Comparison of ENCODE assay signal across 1 cellular context in the genomic region with DNA sequence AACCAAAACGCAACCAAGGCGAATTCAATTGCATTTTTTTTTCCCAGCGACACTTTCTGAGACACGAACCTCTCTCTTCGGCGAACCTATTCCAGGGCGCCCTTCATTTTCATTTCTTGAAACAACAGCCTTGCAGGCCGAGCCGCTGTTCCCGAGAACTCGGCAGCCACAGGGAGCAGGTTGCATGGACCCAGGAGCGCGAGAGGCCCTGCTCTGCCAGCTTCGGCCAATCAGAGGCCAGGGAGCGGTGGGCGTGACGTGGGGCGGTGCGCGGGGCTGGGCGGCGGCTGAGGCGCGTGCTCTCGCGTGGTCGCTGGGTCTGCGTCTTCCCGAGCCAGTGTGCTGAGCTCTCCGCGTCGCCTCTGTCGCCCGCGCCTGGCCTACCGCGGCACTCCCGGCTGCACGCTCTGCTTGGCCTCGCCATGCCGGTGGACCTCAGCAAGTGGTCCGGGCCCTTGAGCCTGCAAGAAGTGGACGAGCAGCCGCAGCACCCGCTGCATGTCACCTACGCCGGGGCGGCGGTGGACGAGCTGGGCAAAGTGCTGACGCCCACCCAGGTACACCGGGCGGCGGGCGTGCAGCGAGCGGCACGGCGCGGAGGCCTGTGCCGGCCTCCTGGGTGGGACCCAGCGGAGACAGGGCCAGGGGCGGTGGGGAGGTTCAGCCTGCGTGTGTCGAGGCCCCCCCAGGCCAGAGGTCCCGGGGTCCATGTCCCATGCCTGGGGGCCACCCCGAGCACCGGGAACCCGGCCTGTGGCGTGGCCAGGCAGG.
A peak's percentile ranks its signal among the peaks of the same experiment; 100 is the strongest.
TF ChIP-seq lines count a peak whose summit lies in the region.

Gene PEBP1 (plus strand): TSS at position 337 of the 771 bp plus-strand sequence. CDS start 86 bp downstream, at position 423.

TF ChIP-seq in K562, 482 proteins besides CTCF, POLR2A, EP300 and RAD21 (continued from another document and continues in another):
- no peak for TF ChIP-seq ZNF512 (tag; IDR thresholded peaks at IDR 0.05)
- TF ChIP-seq CXXC5 (CRISPR knock-in tag; IDR thresholded peaks at IDR 0.05), result peak; percentile 87
- no peak for TF ChIP-seq ZNF175 (CRISPR knock-in tag; IDR thresholded peaks at IDR 0.05; ENCODE audit: low read depth)
- no peak for TF ChIP-seq ZNF274 (IDR thresholded peaks at IDR 0.05; ENCODE audit: borderline replicate concordance, low read depth, low read length)
- no peak for TF ChIP-seq ZNF695 (CRISPR knock-in tag; IDR thresholded peaks at IDR 0.05)
- TF ChIP-seq NR2F6 (CRISPR knock-in tag; IDR thresholded peaks at IDR 0.05), result no peak
- TF ChIP-seq ZNF507 (tag; conservative IDR thresholded peaks at IDR 0.05), result no peak
- no peak for TF ChIP-seq DDX20 (tag; IDR thresholded peaks at IDR 0.05; ENCODE audit: low read depth)
- TF ChIP-seq TCF7 (IDR thresholded peaks at IDR 0.05; ENCODE audit: borderline replicate concordance), result no peak; the same call in 1 of the 2 replicates
- TF ChIP-seq POLR2H (tag; IDR thresholded peaks at IDR 0.05; ENCODE audit: low read depth), result no peak
- TF ChIP-seq SNIP1 (IDR thresholded peaks at IDR 0.05; ENCODE audit: low read depth), result no peak
- no peak for TF ChIP-seq CREB5 (CRISPR knock-in tag; IDR thresholded peaks at IDR 0.05)
- peak; percentile 61; the same call in 1 of the 2 replicates for TF ChIP-seq NKRF (IDR thresholded peaks at IDR 0.05; ENCODE audit: borderline replicate concordance)
- TF ChIP-seq SAFB (IDR thresholded peaks at IDR 0.05; ENCODE audit: borderline replicate concordance, low read depth, low read length), result peak; percentile 91
- no peak for TF ChIP-seq PHTF2 (CRISPR knock-in tag; IDR thresholded peaks at IDR 0.05)
- TF ChIP-seq, protein P1, sequence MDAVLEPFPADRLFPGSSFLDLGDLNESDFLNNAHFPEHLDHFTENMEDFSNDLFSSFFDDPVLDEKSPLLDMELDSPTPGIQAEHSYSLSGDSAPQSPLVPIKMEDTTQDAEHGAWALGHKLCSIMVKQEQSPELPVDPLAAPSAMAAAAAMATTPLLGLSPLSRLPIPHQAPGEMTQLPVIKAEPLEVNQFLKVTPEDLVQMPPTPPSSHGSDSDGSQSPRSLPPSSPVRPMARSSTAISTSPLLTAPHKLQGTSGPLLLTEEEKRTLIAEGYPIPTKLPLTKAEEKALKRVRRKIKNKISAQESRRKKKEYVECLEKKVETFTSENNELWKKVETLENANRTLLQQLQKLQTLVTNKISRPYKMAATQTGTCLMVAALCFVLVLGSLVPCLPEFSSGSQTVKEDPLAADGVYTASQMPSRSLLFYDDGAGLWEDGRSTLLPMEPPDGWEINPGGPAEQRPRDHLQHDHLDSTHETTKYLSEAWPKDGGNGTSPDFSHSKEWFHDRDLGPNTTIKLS (IDR thresholded peaks at IDR 0.05; ENCODE audit: borderline replicate concordance, low read depth), result peak; percentile 52; the same call in 1 of the 2 replicates
- TF ChIP-seq RNF2 (IDR thresholded peaks at IDR 0.05), result peak; percentile 44; the same call in 1 of the 2 replicates
- TF ChIP-seq BACH1 (tag; IDR thresholded peaks at IDR 0.05), result no peak
- no peak for TF ChIP-seq ZEB2 (IDR thresholded peaks at IDR 0.05)
- TF ChIP-seq ZNF444 (CRISPR knock-in tag; IDR thresholded peaks at IDR 0.05), result no peak
- TF ChIP-seq POLR2B (IDR thresholded peaks at IDR 0.05; ENCODE audit: low read depth, partially characterized antibody), result peak; percentile 74
- TF ChIP-seq HSF4 (CRISPR knock-in tag; IDR thresholded peaks at IDR 0.05; ENCODE audit: borderline replicate concordance), result no peak
- TF ChIP-seq ILK (tag; IDR thresholded peaks at IDR 0.05; ENCODE audit: borderline replicate concordance, low read depth), result no peak
- TF ChIP-seq KHSRP (IDR thresholded peaks at IDR 0.05), result no peak
- no peak for TF ChIP-seq ZNF311 (CRISPR knock-in tag; IDR thresholded peaks at IDR 0.05)
- 0 out of 2 replicates have a peak, but pooled peaks have one; percentile 21 for TF ChIP-seq HDAC2 (IDR thresholded peaks at IDR 0.05)
- no peak for TF ChIP-seq NELFE (IDR thresholded peaks at IDR 0.05; ENCODE audit: insufficient read depth, insufficient read length)
- no peak for TF ChIP-seq MECOM (CRISPR knock-in tag; IDR thresholded peaks at IDR 0.05)
- no peak for TF ChIP-seq PHB2 (IDR thresholded peaks at IDR 0.05; ENCODE audit: low read depth)
- TF ChIP-seq WHSC1 (IDR thresholded peaks at IDR 0.05; ENCODE audit: low read length), result no peak
- TF ChIP-seq CBX3 (IDR thresholded peaks at IDR 0.05; ENCODE audit: borderline replicate concordance in 1 of 2, low read length in 2 of 2), result no peak; a peak in 1 of 3 replicates
- no peak for TF ChIP-seq NCOA1 (IDR thresholded peaks at IDR 0.05; ENCODE audit: low read depth)
- peak; percentile 62 for TF ChIP-seq KDM5B (IDR thresholded peaks at IDR 0.05; ENCODE audit: insufficient replicate concordance, low read depth, low read length)
- no peak for TF ChIP-seq SMAD4 (CRISPR knock-in tag; conservative IDR thresholded peaks at IDR 0.05)
- no peak for TF ChIP-seq ZNF3 (CRISPR knock-in tag; IDR thresholded peaks at IDR 0.05)
- no peak for TF ChIP-seq ARHGAP35 (IDR thresholded peaks at IDR 0.05; ENCODE audit: partially characterized antibody)
- no peak; the same call in 1 of the 2 replicates for TF ChIP-seq ZBTB2 (IDR thresholded peaks at IDR 0.05)
- no peak for TF ChIP-seq FOXJ2 (tag; IDR thresholded peaks at IDR 0.05)
- TF ChIP-seq EGR1 (conservative IDR thresholded peaks at IDR 0.05), result 0 out of 2 replicates have a peak, but pooled peaks have one; percentile 36
- TF ChIP-seq, protein P2, sequence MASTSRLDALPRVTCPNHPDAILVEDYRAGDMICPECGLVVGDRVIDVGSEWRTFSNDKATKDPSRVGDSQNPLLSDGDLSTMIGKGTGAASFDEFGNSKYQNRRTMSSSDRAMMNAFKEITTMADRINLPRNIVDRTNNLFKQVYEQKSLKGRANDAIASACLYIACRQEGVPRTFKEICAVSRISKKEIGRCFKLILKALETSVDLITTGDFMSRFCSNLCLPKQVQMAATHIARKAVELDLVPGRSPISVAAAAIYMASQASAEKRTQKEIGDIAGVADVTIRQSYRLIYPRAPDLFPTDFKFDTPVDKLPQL (IDR thresholded peaks at IDR 0.05; ENCODE audit: extremely low read depth, insufficient read length), result no peak
- TF ChIP-seq NCOA6 (IDR thresholded peaks at IDR 0.05), result no peak
- peak; percentile 67 for TF ChIP-seq TBP (optimal IDR thresholded peaks at IDR 0.05; ENCODE audit: low read depth, low read length)
- no peak for TF ChIP-seq ZFPM2 (CRISPR knock-in tag; IDR thresholded peaks at IDR 0.05)
- TF ChIP-seq BRD4 (IDR thresholded peaks at IDR 0.05), result no peak
- TF ChIP-seq, protein P3, sequence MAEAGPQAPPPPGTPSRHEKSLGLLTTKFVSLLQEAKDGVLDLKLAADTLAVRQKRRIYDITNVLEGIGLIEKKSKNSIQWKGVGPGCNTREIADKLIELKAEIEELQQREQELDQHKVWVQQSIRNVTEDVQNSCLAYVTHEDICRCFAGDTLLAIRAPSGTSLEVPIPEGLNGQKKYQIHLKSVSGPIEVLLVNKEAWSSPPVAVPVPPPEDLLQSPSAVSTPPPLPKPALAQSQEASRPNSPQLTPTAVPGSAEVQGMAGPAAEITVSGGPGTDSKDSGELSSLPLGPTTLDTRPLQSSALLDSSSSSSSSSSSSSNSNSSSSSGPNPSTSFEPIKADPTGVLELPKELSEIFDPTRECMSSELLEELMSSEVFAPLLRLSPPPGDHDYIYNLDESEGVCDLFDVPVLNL (CRISPR knock-in tag; IDR thresholded peaks at IDR 0.05; ENCODE audit: low read depth), result no peak
- no peak for TF ChIP-seq SMARCB1 (IDR thresholded peaks at IDR 0.05; ENCODE audit: insufficient read length, low read depth)
- TF ChIP-seq SRSF1 (IDR thresholded peaks at IDR 0.05; ENCODE audit: low read depth, low read length), result no peak
- TF ChIP-seq, protein P4, sequence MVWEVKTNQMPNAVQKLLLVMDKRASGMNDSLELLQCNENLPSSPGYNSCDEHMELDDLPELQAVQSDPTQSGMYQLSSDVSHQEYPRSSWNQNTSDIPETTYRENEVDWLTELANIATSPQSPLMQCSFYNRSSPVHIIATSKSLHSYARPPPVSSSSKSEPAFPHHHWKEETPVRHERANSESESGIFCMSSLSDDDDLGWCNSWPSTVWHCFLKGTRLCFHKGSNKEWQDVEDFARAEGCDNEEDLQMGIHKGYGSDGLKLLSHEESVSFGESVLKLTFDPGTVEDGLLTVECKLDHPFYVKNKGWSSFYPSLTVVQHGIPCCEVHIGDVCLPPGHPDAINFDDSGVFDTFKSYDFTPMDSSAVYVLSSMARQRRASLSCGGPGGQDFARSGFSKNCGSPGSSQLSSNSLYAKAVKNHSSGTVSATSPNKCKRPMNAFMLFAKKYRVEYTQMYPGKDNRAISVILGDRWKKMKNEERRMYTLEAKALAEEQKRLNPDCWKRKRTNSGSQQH (CRISPR knock-in tag; IDR thresholded peaks at IDR 0.05), result no peak
- TF ChIP-seq TSHZ1 (CRISPR knock-in tag; IDR thresholded peaks at IDR 0.05), result no peak
- peak; percentile 34; the same call in 1 of the 2 replicates for TF ChIP-seq ZBTB7A (IDR thresholded peaks at IDR 0.05; ENCODE audit: borderline replicate concordance, control insufficient read depth, low read depth, low read length)
